ENCODE assay signal across 2 cellular contexts in the genomic region with DNA sequence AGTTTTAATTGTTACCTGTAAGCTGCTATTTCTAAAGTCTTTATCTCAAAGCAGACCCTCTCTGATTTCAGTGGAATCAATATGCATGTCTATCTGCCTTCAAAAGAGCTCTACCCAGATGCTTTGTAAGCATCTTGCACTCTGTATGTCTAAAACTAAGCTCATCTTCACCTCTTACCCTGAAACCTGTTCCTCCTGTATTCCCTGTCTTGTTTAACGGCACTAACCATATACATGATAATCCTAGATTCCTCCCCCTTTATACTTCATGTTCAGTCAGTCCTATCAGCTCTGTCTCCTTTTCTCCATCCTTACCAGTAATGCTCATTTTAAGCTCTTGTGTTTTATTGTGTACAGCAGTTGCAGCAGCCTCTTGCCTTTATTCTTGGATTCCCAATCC.
TF ChIP-seq lines count a peak whose summit lies in the region.

No MANE protein-coding gene starts in this region.

TF ChIP-seq in GM12891, 5 proteins besides CTCF, POLR2A, EP300 and RAD21:
- no peak for TF ChIP-seq POLR2AphosphoS5 (IDR thresholded peaks at IDR 0.05; ENCODE audit: low read depth, low read length)
- no peak for TF ChIP-seq SPI1 (IDR thresholded peaks at IDR 0.05; ENCODE audit: low read depth, low read length)
- no peak for TF ChIP-seq POU2F2 (IDR thresholded peaks at IDR 0.05; ENCODE audit: low read depth, low read length)
- no peak for TF ChIP-seq TAF1 (IDR thresholded peaks at IDR 0.05; ENCODE audit: low read depth, low read length)
- no peak for TF ChIP-seq PAX5 (IDR thresholded peaks at IDR 0.05; ENCODE audit: insufficient read depth, low read length, severe bottlenecking)
TF ChIP-seq in GM12891: peak in this region for 0.

TF ChIP-seq in GM12878, 131 proteins besides CTCF, POLR2A, EP300 and RAD21:
- TF ChIP-seq RBBP5 (conservative IDR thresholded peaks at IDR 0.05) (no peak), CHD4 (IDR thresholded peaks at IDR 0.05) (no peak), MEF2A (IDR thresholded peaks at IDR 0.05; ENCODE audit: insufficient read depth, low read depth, low read length) (no peak), TCF3 (IDR thresholded peaks at IDR 0.05; ENCODE audit: borderline replicate concordance, insufficient read depth, low read depth, low read length) (no peak), SMARCA5 (IDR thresholded peaks at IDR 0.05) (no peak), WRNIP1 (IDR thresholded peaks at IDR 0.05; ENCODE audit: borderline replicate concordance, low read depth, low read length) (no peak), CBFB (IDR thresholded peaks at IDR 0.05; ENCODE audit: low read depth) (no peak), TBL1XR1 (IDR thresholded peaks at IDR 0.05; ENCODE audit: low read depth, low read length) (no peak), YY1 (IDR thresholded peaks at IDR 0.05; ENCODE audit: low read depth, low read length) (no peak), SPI1 (IDR thresholded peaks at IDR 0.05; ENCODE audit: borderline replicate concordance, insufficient read depth, low read depth, low read length) (no peak), BRCA1 (IDR thresholded peaks at IDR 0.05; ENCODE audit: low read depth, low read length) (no peak), PML (IDR thresholded peaks at IDR 0.05; ENCODE audit: low read length) (no peak)
- TF ChIP-seq, protein P1, sequence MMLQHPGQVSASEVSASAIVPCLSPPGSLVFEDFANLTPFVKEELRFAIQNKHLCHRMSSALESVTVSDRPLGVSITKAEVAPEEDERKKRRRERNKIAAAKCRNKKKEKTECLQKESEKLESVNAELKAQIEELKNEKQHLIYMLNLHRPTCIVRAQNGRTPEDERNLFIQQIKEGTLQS (IDR thresholded peaks at IDR 0.05; ENCODE audit: borderline replicate concordance, extremely low read depth, low read depth, low read length): no peak
- TF ChIP-seq, protein P2, sequence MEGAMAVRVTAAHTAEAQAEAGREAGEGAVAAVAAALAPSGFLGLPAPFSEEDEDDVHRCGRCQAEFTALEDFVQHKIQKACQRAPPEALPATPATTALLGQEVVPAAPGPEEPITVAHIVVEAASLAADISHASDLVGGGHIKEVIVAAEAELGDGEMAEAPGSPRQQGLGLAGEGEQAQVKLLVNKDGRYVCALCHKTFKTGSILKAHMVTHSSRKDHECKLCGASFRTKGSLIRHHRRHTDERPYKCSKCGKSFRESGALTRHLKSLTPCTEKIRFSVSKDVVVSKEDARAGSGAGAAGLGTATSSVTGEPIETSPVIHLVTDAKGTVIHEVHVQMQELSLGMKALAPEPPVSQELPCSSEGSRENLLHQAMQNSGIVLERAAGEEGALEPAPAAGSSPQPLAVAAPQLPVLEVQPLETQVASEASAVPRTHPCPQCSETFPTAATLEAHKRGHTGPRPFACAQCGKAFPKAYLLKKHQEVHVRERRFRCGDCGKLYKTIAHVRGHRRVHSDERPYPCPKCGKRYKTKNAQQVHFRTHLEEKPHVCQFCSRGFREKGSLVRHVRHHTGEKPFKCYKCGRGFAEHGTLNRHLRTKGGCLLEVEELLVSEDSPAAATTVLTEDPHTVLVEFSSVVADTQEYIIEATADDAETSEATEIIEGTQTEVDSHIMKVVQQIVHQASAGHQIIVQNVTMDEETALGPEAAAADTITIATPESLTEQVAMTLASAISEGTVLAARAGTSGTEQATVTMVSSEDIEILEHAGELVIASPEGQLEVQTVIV (IDR thresholded peaks at IDR 0.05; ENCODE audit: borderline replicate concordance, partially characterized antibody): no peak
- TF ChIP-seq, protein P3, sequence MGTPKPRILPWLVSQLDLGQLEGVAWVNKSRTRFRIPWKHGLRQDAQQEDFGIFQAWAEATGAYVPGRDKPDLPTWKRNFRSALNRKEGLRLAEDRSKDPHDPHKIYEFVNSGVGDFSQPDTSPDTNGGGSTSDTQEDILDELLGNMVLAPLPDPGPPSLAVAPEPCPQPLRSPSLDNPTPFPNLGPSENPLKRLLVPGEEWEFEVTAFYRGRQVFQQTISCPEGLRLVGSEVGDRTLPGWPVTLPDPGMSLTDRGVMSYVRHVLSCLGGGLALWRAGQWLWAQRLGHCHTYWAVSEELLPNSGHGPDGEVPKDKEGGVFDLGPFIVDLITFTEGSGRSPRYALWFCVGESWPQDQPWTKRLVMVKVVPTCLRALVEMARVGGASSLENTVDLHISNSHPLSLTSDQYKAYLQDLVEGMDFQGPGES (IDR thresholded peaks at IDR 0.05): no peak
